In genomic region chr17:21245703-21246102, GRCh38 we compare ENCODE assay signal across 18 cellular contexts.
"Had no signal": no experiment of that assay in that cellular context is flagged by ENCODE, and none has a peak within 500 bp of the region (broad histone marks: within the 10 kb centered on the region; RNA-seq: fewer than 3 reads in every experiment).

No MANE protein-coding gene starts in this region.

- H3K27me3 ChIP-seq: cardiac muscle cell, gastroesophageal sphincter, right lobe of liver had no signal

- H3K4me1 ChIP-seq: right lobe of liver had no signal

- H3K9me3 Mint-ChIP-seq: activated CD4-positive, alpha-beta memory T cell treated with anti-CD3 and anti-CD28 coated beads, Interleukin-2, amount 10 ng/mL, durations not matched to agents 7 days and 5 days; activated naive CD4-positive, alpha-beta T cell treated with anti-CD3 and anti-CD28 coated beads for 36 hours; naive thymus-derived CD8-positive, alpha-beta T cell; stimulated activated naive CD8-positive, alpha-beta T cell treated with anti-CD3 and anti-CD28 coated beads, Interleukin-15, Interleukin-2, amounts not matched to agents 100 ng/mL and 50 ng/mL, for 24 hours; T-helper 2 cell treated with Interferon-gamma antibody and Interleukin-4, amounts not matched to agents 5 μg/mL and 100 μg/mL, for 36 hours had no signal

- H3K4me3 ChIP-seq: cardiac muscle cell, gastroesophageal sphincter, right lobe of liver had no signal

- H3K27ac Mint-ChIP-seq: activated CD4-positive, alpha-beta memory T cell treated with anti-CD3 and anti-CD28 coated beads, Interleukin-2, amount 10 ng/mL, durations not matched to agents 7 days and 5 days; activated naive CD4-positive, alpha-beta T cell treated with anti-CD3 and anti-CD28 coated beads for 36 hours; progenitor cell of endocrine pancreas; stimulated activated naive CD8-positive, alpha-beta T cell treated with anti-CD3 and anti-CD28 coated beads, Interleukin-15, Interleukin-2, amounts not matched to agents 100 ng/mL and 50 ng/mL, for 24 hours; T-helper 2 cell treated with Interferon-gamma antibody and Interleukin-4, amounts not matched to agents 5 μg/mL and 100 μg/mL, for 36 hours had no signal

- H3K27ac ChIP-seq: cardiac muscle cell, epithelial cell of prostate, gastroesophageal sphincter, right lobe of liver had no signal

- H3K36me3 Mint-ChIP-seq: naive thymus-derived CD8-positive, alpha-beta T cell had no signal

- DNase-seq: activated CD4-positive, alpha-beta memory T cell treated with anti-CD3 and anti-CD28 coated beads, Interleukin-2, amount 10 ng/mL, durations not matched to agents 7 days and 5 days; activated CD8-positive, alpha-beta memory T cell treated with anti-CD3 and anti-CD28 coated beads, Interleukin-2, amount 50 U/mL, for 48 hours; activated naive CD4-positive, alpha-beta T cell treated with anti-CD3 and anti-CD28 coated beads for 36 hours; effector memory CD4-positive, alpha-beta T cell; hippocampal formation; kidney glomerular epithelial cell; mammary epithelial cell; naive thymus-derived CD8-positive, alpha-beta T cell; occipital lobe; stimulated activated CD4-positive, alpha-beta T cell treated with anti-CD3 and anti-CD28 coated beads, Interleukin-4, amount 100 ng/mL, for 1 hour; stimulated activated CD8-positive, alpha-beta memory T cell treated with anti-CD3 and anti-CD28 coated beads, Interleukin-4, amount 100 ng/mL, for 48 hours had no signal

- ATAC-seq: gastroesophageal sphincter; naive thymus-derived CD8-positive, alpha-beta T cell had no signal

- H3K36me3 ChIP-seq: cardiac muscle cell, right lobe of liver had no signal

- H3K4me1 Mint-ChIP-seq: activated CD4-positive, alpha-beta memory T cell treated with anti-CD3 and anti-CD28 coated beads, Interleukin-2, amount 10 ng/mL, durations not matched to agents 7 days and 5 days had no signal

- H3K9me3 ChIP-seq: gastroesophageal sphincter, right lobe of liver had no signal

- H3K27me3 Mint-ChIP-seq: activated CD4-positive, alpha-beta memory T cell treated with anti-CD3 and anti-CD28 coated beads, Interleukin-2, amount 10 ng/mL, durations not matched to agents 7 days and 5 days; naive thymus-derived CD8-positive, alpha-beta T cell; progenitor cell of endocrine pancreas; stimulated activated naive CD8-positive, alpha-beta T cell treated with anti-CD3 and anti-CD28 coated beads, Interleukin-15, Interleukin-2, amounts not matched to agents 100 ng/mL and 50 ng/mL, for 24 hours had no signal

- H3K4me3 Mint-ChIP-seq: activated CD4-positive, alpha-beta memory T cell treated with anti-CD3 and anti-CD28 coated beads, Interleukin-2, amount 10 ng/mL, durations not matched to agents 7 days and 5 days; activated naive CD4-positive, alpha-beta T cell treated with anti-CD3 and anti-CD28 coated beads for 36 hours; naive thymus-derived CD8-positive, alpha-beta T cell; stimulated activated naive CD8-positive, alpha-beta T cell treated with anti-CD3 and anti-CD28 coated beads, Interleukin-15, Interleukin-2, amounts not matched to agents 100 ng/mL and 50 ng/mL, for 24 hours; T-helper 2 cell treated with Interferon-gamma antibody and Interleukin-4, amounts not matched to agents 5 μg/mL and 100 μg/mL, for 36 hours had no signal
